ENCODE assay signal across 12 cellular contexts in the genomic region with DNA sequence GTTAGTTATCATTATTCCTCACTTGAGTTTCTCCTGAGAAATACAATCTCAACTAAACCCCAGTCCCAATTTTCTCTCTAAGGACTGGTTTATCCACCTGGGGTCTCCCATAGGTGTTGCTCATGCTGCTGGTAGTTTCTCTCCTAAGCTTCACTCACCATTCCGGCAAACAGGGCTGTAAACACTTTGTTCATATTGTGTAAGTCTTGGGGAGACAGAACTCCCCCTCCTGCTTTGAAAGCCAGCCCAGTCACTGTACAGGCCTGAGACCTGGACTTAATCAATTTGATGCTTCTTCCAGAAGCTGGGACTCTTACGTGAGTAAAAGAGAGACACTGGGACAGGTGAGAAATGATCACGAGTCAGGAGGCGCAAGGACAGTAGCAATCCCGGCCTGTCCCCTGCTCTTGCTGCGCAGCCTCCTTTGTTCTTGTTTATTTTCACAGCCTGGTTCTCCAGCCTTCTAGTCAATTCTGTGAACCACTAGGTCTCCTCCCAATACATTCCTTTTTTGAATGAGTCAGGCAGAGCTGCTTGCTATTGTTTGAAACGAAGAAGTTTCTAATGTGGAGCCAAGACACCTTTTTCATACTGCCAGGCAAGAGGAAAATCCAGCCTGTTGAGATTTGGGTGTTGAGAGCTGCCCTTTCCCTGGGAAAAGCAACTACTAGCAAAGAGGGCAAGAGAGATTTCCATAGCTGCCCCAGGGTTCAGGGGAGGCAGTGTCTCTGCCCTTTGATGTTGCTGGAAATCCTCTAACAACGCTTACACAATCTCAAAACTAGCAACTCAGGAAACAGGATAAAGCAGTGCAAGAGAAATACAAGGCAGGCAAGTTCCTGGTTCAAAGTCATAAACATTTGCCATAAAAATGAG. TPM values are rescaled to one million over a fixed set of nuclear protein-coding genes. Genes with fewer than 3 reads are reported as not detected.
DNase-seq lines count a peak whose midpoint lies in the region; ATAC-seq and TF ChIP-seq lines count a peak whose summit lies in the region.
"Had no signal": no experiment of that assay in that cellular context is flagged by ENCODE, and none has a peak within 500 bp of the region (broad histone marks: within the 10 kb centered on the region; RNA-seq: fewer than 3 reads in every experiment).

No MANE protein-coding gene starts in this region.

- WGBS in gastroesophageal sphincter (ENCODE audit: low coverage in 1 of 2), 2 donors = 59 to 63% methylated on average over 2 to 8 of the region's 8 CpGs
- WGBS in prostate gland = 25% methylated on average over 8 of the region's 8 CpGs

- H3K27me3 ChIP-seq in gastroesophageal sphincter = no peaks in the 10 kb centered on the region
- H3K27me3 ChIP-seq in prostate gland (replicated peaks; ENCODE audit: insufficient read depth) = no peaks in the 10 kb centered on the region

- TF ChIP-seq CTCF in gastroesophageal sphincter (IDR thresholded peaks at IDR 0.05) (no peak), prostate gland (IDR thresholded peaks at IDR 0.05) (no peak)

- TF ChIP-seq POLR2A in gastroesophageal sphincter (IDR thresholded peaks at IDR 0.05) (no peak), prostate gland (IDR thresholded peaks at IDR 0.05) (peak; percentile 42)

- peak; percentile 48 for ATAC-seq in gastroesophageal sphincter
- ATAC-seq in GM21619 (IDR thresholded peaks at IDR 0.05; ENCODE audit: unreplicated experiment) = no peak
- ATAC-seq: activated T-cell treated with anti-CD3 and anti-CD28 coated beads, Interleukin-2, amount 50 U/mL, for 72 hours had no signal

- intact Hi-C loops in prostate gland (cut with DNase I) = no loop called here

- peak overlapping the region in 3 of 4 donors; percentile 76 to 81 (median 77) for H3K27ac ChIP-seq in gastroesophageal sphincter
- peak overlapping the region; percentile 91 to 98 for H3K27ac ChIP-seq in prostate gland

- H3K4me1 ChIP-seq in gastroesophageal sphincter (peaks cover 0 to 14% (median 6%) of the 10 kb centered on the region in 3 donors), prostate gland (replicated peaks) (peaks cover 9% of the 10 kb centered on the region)

- no peak for TF ChIP-seq EP300 in gastroesophageal sphincter (IDR thresholded peaks at IDR 0.05)

- DNase-seq in EL (peak; percentile 62), amniotic epithelial cell (ENCODE audit: low read depth) (peak; percentile 91), prostate gland (ENCODE audit: low spot score) (peak; percentile 65), UCSD-AML1 (lab: John Stamatoyannopoulos, UW; ENCODE audit: unreplicated experiment) (no peak)
- DNase-seq in activated CD4-positive, CD25-positive, alpha-beta regulatory T cell (lab: John Stamatoyannopoulos, UW) = no peak
- no peak for DNase-seq in activated CD4-positive, alpha-beta T cell treated with anti-CD3 and anti-CD28 coated beads, Interleukin-2, amount 50 U/mL, for 1 hour
- DNase-seq: activated T-cell treated with anti-CD3 and anti-CD28 coated beads, Interleukin-2, amount 50 U/mL, for 72 hours; hypothalamus; NCI-H187; stimulated activated CD4-positive, alpha-beta T cell treated with anti-CD3 and anti-CD28 coated beads, Interleukin-12 subunit alpha, Interleukin-12 subunit beta, amount 100 ng/mL, for 4 hours had no signal

- H3K9me3 ChIP-seq in gastroesophageal sphincter = no peaks in the 10 kb centered on the region
- no peaks in the 10 kb centered on the region for H3K9me3 ChIP-seq in prostate gland

- no peak overlapping the region for H3K4me3 ChIP-seq in gastroesophageal sphincter
- H3K4me3 ChIP-seq in prostate gland = no peak overlapping the region

- no peaks in the 10 kb centered on the region for H3K36me3 ChIP-seq in gastroesophageal sphincter
- no peaks in the 10 kb centered on the region for H3K36me3 ChIP-seq in prostate gland

RNA-seq across cellular contexts. Expression of a gene that starts 9.2 kb away (rescaled TPM):
- 10 to 100 TPM in 1 of 4 donors, 1 to 10 TPM in 3; 5.8 to 10.3 (median 6.5) TPM for total RNA-seq in gastroesophageal sphincter
- 100 to 1,000 TPM in 1 of 2 donors, 10 to 100 TPM in 1; 62.1 to 364 TPM for total RNA-seq in prostate gland

RNA-seq across cellular contexts. Expression of a gene that starts 26.6 kb away (rescaled TPM):
- total RNA-seq in gastroesophageal sphincter = under 1 TPM in 2 of 4 donors, not detected in 2; 0.27 to 0.87 TPM
- 10 to 100 TPM in 1 of 2 donors, 1 to 10 TPM in 1; 4.1 to 16.7 TPM for total RNA-seq in prostate gland
- total RNA-seq: activated T-cell treated with anti-CD3 and anti-CD28 coated beads, Interleukin-2, amount 50 U/mL, for 72 hours had no signal

RNA-seq across cellular contexts. Expression of a gene that starts 26.6 kb away (rescaled TPM):
- total RNA-seq in gastroesophageal sphincter (under 1 TPM in 3 of 4 donors, not detected in 1; 0.23 to 0.37 (median 0.31) TPM), prostate gland (1 to 10 TPM in 1 of 2 donors, under 1 TPM in 1; 0.09 to 3.2 TPM)

RNA-seq across cellular contexts. Expression of a gene that starts 26.8 kb away (rescaled TPM):
- total RNA-seq in gastroesophageal sphincter (100 to 1,000 TPM; 106 to 169 (median 128) TPM), prostate gland (100 to 1,000 TPM; 201 to 223 TPM)

RNA-seq across cellular contexts. Expression of a gene that starts 33.8 kb away (rescaled TPM):
- total RNA-seq in gastroesophageal sphincter (1 to 10 TPM in 2 of 4 donors, under 1 TPM in 2; 0.12 to 1.9 (median 0.74) TPM), prostate gland (1 to 10 TPM in 1 of 2 donors, under 1 TPM in 1; 0.32 to 1.4 TPM)

Comparison
In these comparisons a context has a peak if more than half of its experiments do, and no peak if none do; other contexts are left out.
1. DNase-seq: peak in EL (single experiment), amniotic epithelial cell (single experiment) and prostate gland (single experiment); none in activated CD4-positive, CD25-positive, alpha-beta regulatory T cell (0 of 4), activated CD4-positive, alpha-beta T cell treated with anti-CD3 and anti-CD28 coated beads, Interleukin-2, amount 50 U/mL, for 1 hour (single experiment) and UCSD-AML1 (single experiment).
2. RNA of a gene that starts 9.2 kb away (total RNA-seq): 62.1 to 364 TPM in prostate gland; 5.8 to 10.3 TPM in gastroesophageal sphincter; every median in the first group is over 4 times any median in the second.